12 cellular contexts compared by ENCODE assay signal in genomic region chr11:203056-203944, GRCh38.
A peak's percentile ranks its signal among the peaks of the same experiment; 100 is the strongest.
DNase-seq lines count a peak whose midpoint lies in the region; ATAC-seq lines count a peak whose summit lies in the region.
"Had no signal": no experiment of that assay in that cellular context is flagged by ENCODE, and none has a peak within 500 bp of the region (broad histone marks: within the 10 kb centered on the region; RNA-seq: fewer than 3 reads in every experiment).

No MANE protein-coding gene starts in this region.

- ATAC-seq in stimulated activated memory B cell treated with anti-CD40 and anti-IgM and Interleukin-4, amounts not matched to agents 10 μg/mL and 1 μg/mL and 100 μg/mL, for 72 hours: no peak
- ATAC-seq in HG03139 (IDR thresholded peaks at IDR 0.05; ENCODE audit: unreplicated experiment): no peak
- ATAC-seq: Right ventricle myocardium inferior had no signal

- peak overlapping the region; percentile 15 for H3K27ac Mint-ChIP-seq in stimulated activated memory B cell treated with anti-CD40 and anti-IgM and Interleukin-4, amounts not matched to agents 10 μg/mL and 1 μg/mL and 100 μg/mL, for 72 hours
- H3K27ac Mint-ChIP-seq: HFFc6 had no signal

- H3K36me3 Mint-ChIP-seq in stimulated activated memory B cell treated with anti-CD40 and anti-IgM and Interleukin-4, amounts not matched to agents 10 μg/mL and 1 μg/mL and 100 μg/mL, for 72 hours: peaks cover 19% of the 10 kb centered on the region

- H3K27me3 Mint-ChIP-seq in stimulated activated memory B cell treated with anti-CD40 and anti-IgM and Interleukin-4, amounts not matched to agents 10 μg/mL and 1 μg/mL and 100 μg/mL, for 72 hours: no peaks in the 10 kb centered on the region
- H3K27me3 Mint-ChIP-seq: dendritic cell treated with granulocyte-macrophage colony-stimulating factor and Interleukin-4, amounts not matched to agents 40 ng/mL and 50 ng/mL, for 4 days had no signal

- H3K4me3 Mint-ChIP-seq in stimulated activated memory B cell treated with anti-CD40 and anti-IgM and Interleukin-4, amounts not matched to agents 10 μg/mL and 1 μg/mL and 100 μg/mL, for 72 hours: no peak overlapping the region
- H3K4me3 Mint-ChIP-seq: dendritic cell treated with granulocyte-macrophage colony-stimulating factor and Interleukin-4, amounts not matched to agents 40 ng/mL and 50 ng/mL, for 4 days; HFFc6 had no signal

- H3K4me1 Mint-ChIP-seq in stimulated activated memory B cell treated with anti-CD40 and anti-IgM and Interleukin-4, amounts not matched to agents 10 μg/mL and 1 μg/mL and 100 μg/mL, for 72 hours: peaks cover 45% of the 10 kb centered on the region

- no peaks in the 10 kb centered on the region for H3K9me3 Mint-ChIP-seq in stimulated activated memory B cell treated with anti-CD40 and anti-IgM and Interleukin-4, amounts not matched to agents 10 μg/mL and 1 μg/mL and 100 μg/mL, for 72 hours
- H3K9me3 Mint-ChIP-seq: dendritic cell treated with granulocyte-macrophage colony-stimulating factor and Interleukin-4, amounts not matched to agents 40 ng/mL and 50 ng/mL, for 4 days; HFFc6 had no signal

- peak; percentile 61 for DNase-seq in activated effector memory CD4-positive, alpha-beta T cell treated with anti-CD3 and anti-CD28 coated beads, Interleukin-2, amount 50 U/mL, for 16 hours
- DNase-seq in activated effector memory CD4-positive, alpha-beta T cell treated with Interleukin-2 at 50 U/mL for 16 hours: no peak
- peak; percentile 52 for DNase-seq in activated CD8-positive, alpha-beta memory T cell treated with anti-CD3 and anti-CD28 coated beads for 24 hours
- DNase-seq in islet precursor cell (peak; percentile 22), GM19238 (ENCODE audit: insufficient read length, low spot score) (no peak), glomerular visceral epithelial cell (ENCODE audit: extremely low spot score) (no peak)
- DNase-seq: foreskin fibroblast, HFFc6 had no signal

Comparison
In these comparisons a context has a peak if more than half of its experiments do, and no peak if none do; other contexts are left out.
1. DNase-seq: peak in activated effector memory CD4-positive, alpha-beta T cell treated with anti-CD3 and anti-CD28 coated beads, Interleukin-2, amount 50 U/mL, for 16 hours (single experiment), activated CD8-positive, alpha-beta memory T cell treated with anti-CD3 and anti-CD28 coated beads for 24 hours (single experiment) and islet precursor cell (single experiment); none in activated effector memory CD4-positive, alpha-beta T cell treated with Interleukin-2 at 50 U/mL for 16 hours (single experiment), GM19238 (single experiment) and glomerular visceral epithelial cell (single experiment).